ENCODE assay signal across 27 cellular contexts in genomic region chr5:173638631-173639030, GRCh38. TPM values are rescaled to one million over a fixed set of nuclear protein-coding genes. Genes with fewer than 3 reads are reported as not detected.
DNase-seq lines count a peak whose midpoint lies in the region; ATAC-seq and TF ChIP-seq lines count a peak whose summit lies in the region.
"Had no signal": no experiment of that assay in that cellular context is flagged by ENCODE, and none has a peak within 500 bp of the region (broad histone marks: within the 10 kb centered on the region; RNA-seq: fewer than 3 reads in every experiment).

No MANE protein-coding gene starts in this region.

- H3K18ac ChIP-seq in H9 (ENCODE audit: insufficient read length, low read depth, low read length), result no peak overlapping the region

- no peak overlapping the region for H3K4ac ChIP-seq in H9 (ENCODE audit: low read depth, low read length)

- H3K79me2 ChIP-seq in H9 (ENCODE audit: insufficient read depth, low read length), result no peaks in the 10 kb centered on the region
- no peaks in the 10 kb centered on the region for H3K79me2 ChIP-seq in parathyroid adenoma
- H3K79me2 ChIP-seq in GM23338 (replicated peaks; ENCODE audit: insufficient read depth), result no peaks in the 10 kb centered on the region

- no peak overlapping the region for H2AK5ac ChIP-seq in H9 (ENCODE audit: insufficient read length, low read length)

- no peaks in the 10 kb centered on the region for H3K9me2 ChIP-seq in GM23338 (ENCODE audit: insufficient read depth)

- H3K4me1 ChIP-seq in H9 (ENCODE audit: insufficient read depth, low read length), result peaks cover 5% of the 10 kb centered on the region; the same call in 1 of the 2 replicates
- H3K4me1 ChIP-seq in parathyroid adenoma, result peaks cover 77% of the 10 kb centered on the region
- peaks cover 22% of the 10 kb centered on the region; the same call in 1 of the 2 replicates for H3K4me1 ChIP-seq in GM23338 (ENCODE audit: insufficient read depth)
- H3K4me1 ChIP-seq: SJSA1 had no signal

- H4K20me1 ChIP-seq in H9 (ENCODE audit: control insufficient read depth, insufficient read depth, insufficient read length) (no peaks in the 10 kb centered on the region), GM23338 (replicated peaks; ENCODE audit: insufficient read depth) (no peaks in the 10 kb centered on the region)

- H3K27me3 Mint-ChIP-seq in H9 (ENCODE audit: low read depth), result peaks cover 2% of the 10 kb centered on the region; the same call in 1 of the 2 replicates
- peaks cover 33% of the 10 kb centered on the region for H3K27me3 Mint-ChIP-seq in central memory CD8-positive, alpha-beta T cell
- peaks cover 2% of the 10 kb centered on the region for H3K27me3 Mint-ChIP-seq in memory B cell
- peaks cover 10% of the 10 kb centered on the region for H3K27me3 Mint-ChIP-seq in GM23338 (ENCODE audit: insufficient read depth, low read depth, poor library complexity)

- no peak overlapping the region for H2BK15ac ChIP-seq in H9 (ENCODE audit: low read depth, low read length)

- H3K27ac ChIP-seq in H9 (ENCODE audit: insufficient read length, low read depth, low read length), result no peak overlapping the region
- H3K27ac ChIP-seq in parathyroid adenoma, result peak overlapping the region; percentile 90
- H3K27ac ChIP-seq in GM23338 (ENCODE audit: low read depth), result no peak overlapping the region
- H3K27ac ChIP-seq: SJSA1 had no signal

- H3K27ac Mint-ChIP-seq in H9 (no peak overlapping the region), memory B cell (peak overlapping the region; percentile 63), GM23338 (no peak overlapping the region)
- peak overlapping the region; percentile 67 for H3K27ac Mint-ChIP-seq in central memory CD8-positive, alpha-beta T cell (ENCODE audit: low read depth)

- no peaks in the 10 kb centered on the region for H3K79me1 ChIP-seq in H9 (ENCODE audit: insufficient read depth, low read depth, low read length, poor library complexity, severe bottlenecking)

- no peak overlapping the region for H2AFZ ChIP-seq in H9 (ENCODE audit: low read length)
- peak overlapping the region; percentile 18 for H2AFZ ChIP-seq in parathyroid adenoma
- no peak overlapping the region for H2AFZ ChIP-seq in GM23338

- H3K9me3 ChIP-seq in H9 (ENCODE audit: control insufficient read depth, low read depth, low read length) (no peaks in the 10 kb centered on the region), parathyroid adenoma (ENCODE audit: control insufficient read depth, low read length) (no peaks in the 10 kb centered on the region)
- H3K9me3 ChIP-seq: BE2C, SJSA1 had no signal

- H3K36me3 ChIP-seq in parathyroid adenoma (ENCODE audit: control insufficient read depth, insufficient read depth, low read length) (no peaks in the 10 kb centered on the region), GM23338 (ENCODE audit: insufficient read depth) (no peaks in the 10 kb centered on the region)
- H3K36me3 ChIP-seq: BE2C, SJSA1 had no signal

- H2BK20ac ChIP-seq in H9 (ENCODE audit: low read depth, low read length, poor library complexity, severe bottlenecking), result no peak overlapping the region

- peaks cover 47 to 50% of the 10 kb centered on the region in 2 experiments for H3K4me1 Mint-ChIP-seq in H9
- H3K4me1 Mint-ChIP-seq in central memory CD8-positive, alpha-beta T cell, result no peaks in the 10 kb centered on the region
- peaks cover 18% of the 10 kb centered on the region for H3K4me1 Mint-ChIP-seq in memory B cell
- peaks cover 41% of the 10 kb centered on the region for H3K4me1 Mint-ChIP-seq in GM23338

- WGBS in H9 (ENCODE audit: extremely low coverage, insufficient read length, low lambda C conversion rate), result no CpG with 5 or more reads among the region's 7 CpGs

- H3K4me3 ChIP-seq in parathyroid adenoma (ENCODE audit: low read depth, low read length) (no peak overlapping the region), GM23338 (no peak overlapping the region)
- H3K4me3 ChIP-seq: SJSA1 had no signal

- H3K4me3 Mint-ChIP-seq in H9 (no peak overlapping the region), memory B cell (no peak overlapping the region), GM23338 (no peak overlapping the region)
- no peak overlapping the region for H3K4me3 Mint-ChIP-seq in central memory CD8-positive, alpha-beta T cell
- H3K4me3 Mint-ChIP-seq: CD14-positive monocyte; CD8-positive, alpha-beta memory T cell had no signal

- TF ChIP-seq CTCF in H9 (conservative IDR thresholded peaks at IDR 0.05) (no peak), parathyroid adenoma (IDR thresholded peaks at IDR 0.05) (no peak), GM23338 (conservative IDR thresholded peaks at IDR 0.05; ENCODE audit: low read depth in 2 of 2) (no peak)

- H3F3A ChIP-seq in GM23338 (replicated peaks; ENCODE audit: low read depth), result 0 out of 2 replicates have a peak, but pooled peaks cover 3% of the 10 kb centered on the region

- H3K14ac ChIP-seq in H9 (ENCODE audit: insufficient read depth, low read length), result no peak overlapping the region

- H3T11ph ChIP-seq in H9 (ENCODE audit: low read length), result no peak overlapping the region

- no peak overlapping the region for H2BK5ac ChIP-seq in H9 (ENCODE audit: insufficient read length, low read length)

- H4K8ac ChIP-seq in H9 (replicated peaks; ENCODE audit: insufficient read length, low read depth, low read length), result no peak overlapping the region

- H3K23ac ChIP-seq in H9 (ENCODE audit: insufficient read length, low read depth, low read length), result no peak overlapping the region

- H4K91ac ChIP-seq in H9 (ENCODE audit: insufficient read length, low read depth, low read length), result no peak overlapping the region

- no peak for ATAC-seq in central memory CD8-positive, alpha-beta T cell (replicated peaks; ENCODE audit: extremely low read depth, poor library complexity, severe bottlenecking)
- ATAC-seq in memory B cell (ENCODE audit: low read depth) (no peak), GM23338 (no peak)
- ATAC-seq: PC-3, Right ventricle myocardium inferior had no signal

- H3K36me3 Mint-ChIP-seq in H9 (ENCODE audit: insufficient read depth in 1 of 3, low read depth in 3 of 3) (no peaks in the 10 kb centered on the region), memory B cell (no peaks in the 10 kb centered on the region), GM23338 (ENCODE audit: low read depth) (no peaks in the 10 kb centered on the region)
- H3K36me3 Mint-ChIP-seq in central memory CD8-positive, alpha-beta T cell (ENCODE audit: insufficient read depth), result no peaks in the 10 kb centered on the region
- H3K36me3 Mint-ChIP-seq: CD14-positive monocyte; CD8-positive, alpha-beta memory T cell had no signal

- H3K9ac ChIP-seq in H9 (ENCODE audit: extremely low read depth, insufficient read length, low read length) (no peak overlapping the region), parathyroid adenoma (peak overlapping the region; percentile 34)

- no peak overlapping the region for H2BK120ac ChIP-seq in H9 (ENCODE audit: low read depth, low read length, poor library complexity, severe bottlenecking)

- H3K9me3 Mint-ChIP-seq in H9, result no peaks in the 10 kb centered on the region
- no peaks in the 10 kb centered on the region for H3K9me3 Mint-ChIP-seq in central memory CD8-positive, alpha-beta T cell
- peaks cover 1% of the 10 kb centered on the region for H3K9me3 Mint-ChIP-seq in memory B cell
- no peaks in the 10 kb centered on the region; the same call in 2 of the 3 replicates for H3K9me3 Mint-ChIP-seq in GM23338
- H3K9me3 Mint-ChIP-seq: CD14-positive monocyte; CD8-positive, alpha-beta memory T cell had no signal

- H4K5ac ChIP-seq in H9 (ENCODE audit: insufficient read length, low read depth, low read length), result no peak overlapping the region

- no peaks in the 10 kb centered on the region for H3K23me2 ChIP-seq in H9 (ENCODE audit: insufficient read length, low read depth, low read length, poor library complexity, severe bottlenecking)

- DNase-seq in H9 (peak; percentile 18), memory B cell (ENCODE audit: low spot score in 2 of 2) (no peak), kidney tubule cell (ENCODE audit: low spot score) (no peak), GM23338 (ENCODE audit: low spot score) (no peak), DMS153 (lab: John Stamatoyannopoulos, UW) (no peak)
- DNase-seq in central memory CD8-positive, alpha-beta T cell (ENCODE audit: low spot score in 2 of 2), result no peak
- no peak for DNase-seq in activated CD8-positive, alpha-beta memory T cell treated with anti-CD3 and anti-CD28 coated beads, Interleukin-2, amount 50 U/mL, for 4 hours
- DNase-seq: 8988T; ACHN; BE2C; CD8-positive, alpha-beta memory T cell; GOT3; Kasumi-1; MV-4-11; NCI-H1105; NCI-H1436 treated with DMSO at 0.1 percent for 48 hours; NCI-H187 treated with DMSO at 0.1 percent for 48 hours; NCI-H2107; NCI-H446 treated with DMSO at 0.1 percent for 48 hours; NCI-H526; NCI-H82; NK-92 treated with Interleukin-12 subunit alpha and Interleukin-12 subunit beta, amount 100 ng/mL, for 24 hours; PC-3 had no signal

- H3K27me3 ChIP-seq in H9 (ENCODE audit: insufficient read depth, low read length) (no peaks in the 10 kb centered on the region), parathyroid adenoma (ENCODE audit: control insufficient read depth, insufficient read depth, low read length) (no peaks in the 10 kb centered on the region), GM23338 (ENCODE audit: insufficient read depth) (no peaks in the 10 kb centered on the region)
- H3K27me3 ChIP-seq: BE2C, SJSA1 had no signal

- no peak overlapping the region for H3K56ac ChIP-seq in H9 (ENCODE audit: insufficient read length, low read depth, low read length)

- H2BK12ac ChIP-seq in H9 (ENCODE audit: insufficient read length, low read depth, low read length), result no peak overlapping the region

- H3K4me2 ChIP-seq in H9 (ENCODE audit: insufficient read depth, insufficient read length, low read length), result no peak overlapping the region
- H3K4me2 ChIP-seq in parathyroid adenoma (ENCODE audit: low read length), result peak overlapping the region; percentile 8
- H3K4me2 ChIP-seq in GM23338, result no peak overlapping the region

TF ChIP-seq in GM23338, 12 proteins besides CTCF, POLR2A, EP300 and RAD21 (continues in another document):
- TF ChIP-seq CREB1 (CRISPR knock-in tag; IDR thresholded peaks at IDR 0.05; ENCODE audit: low read depth) (no peak), ZNF331 (CRISPR knock-in tag; IDR thresholded peaks at IDR 0.05; ENCODE audit: low read depth) (no peak), EZH2 (IDR thresholded peaks at IDR 0.05; ENCODE audit: low read depth, unreplicated experiment) (no peak)

RNA-seq across cellular contexts. Expression of gene BOD1, which starts 22.2 kb away (rescaled TPM):
- 120 and 121 TPM in 2 replicates for total RNA-seq in H9 (2021)
- total RNA-seq in GM23338 (2014; rRNA removed; shearing (Covaris generic)), result 135 and 141 TPM in 2 replicates
- 92.7 and 94.7 TPM in 2 replicates for polyA plus RNA-seq in GM23338 (2016; fragmentation: Nextera tagmentation; extraction: Ambion mirVana)

Comparison
In these comparisons a context has a peak if more than half of its experiments do, and no peak if none do; other contexts are left out.
1. H3K27ac Mint-ChIP-seq: peak in central memory CD8-positive, alpha-beta T cell (single experiment) and memory B cell (single experiment); none in H9 (0 of 3) and GM23338 (single experiment).